ENCODE assay signal across 13 cellular contexts in genomic region chr16:27383511-27384243, GRCh38. TPM values are rescaled to one million over a fixed set of nuclear protein-coding genes. Genes with fewer than 3 reads are reported as not detected.
DNase-seq lines count a peak whose midpoint lies in the region; ATAC-seq, FAIRE-seq and TF ChIP-seq lines count a peak whose summit lies in the region.
"Had no signal": no experiment of that assay in that cellular context is flagged by ENCODE, and none has a peak within 500 bp of the region (broad histone marks: within the 10 kb centered on the region; RNA-seq: fewer than 3 reads in every experiment).

No MANE protein-coding gene starts in this region.

- no peak overlapping the region for H3K4me3 Mint-ChIP-seq in activated T-helper 1 cell treated with anti-CD3 and anti-CD28 coated beads, Interleukin-12 subunit alpha, Interleukin-12 subunit beta, Interleukin-2, Interleukin-4 antibody, amounts not matched to agents 30 ng/mL and 10 ng/mL and 1 ng/mL, durations not matched to agents 14 hours and 24 hours and 36 hours
- H3K4me3 Mint-ChIP-seq: activated CD8-positive, alpha-beta T cell treated with anti-CD3 and anti-CD28 coated beads, Interleukin-2, amount 10 ng/mL, durations not matched to agents 7 days and 5 days had no signal

- peak overlapping the region; percentile 51 for H3K27ac Mint-ChIP-seq in activated T-helper 1 cell treated with anti-CD3 and anti-CD28 coated beads, Interleukin-12 subunit alpha, Interleukin-12 subunit beta, Interleukin-2, Interleukin-4 antibody, amounts not matched to agents 30 ng/mL and 10 ng/mL and 1 ng/mL, durations not matched to agents 14 hours and 24 hours and 36 hours
- H3K27ac Mint-ChIP-seq: activated CD8-positive, alpha-beta T cell treated with anti-CD3 and anti-CD28 coated beads, Interleukin-2, amount 10 ng/mL, durations not matched to agents 7 days and 5 days had no signal

- peaks cover 8% of the 10 kb centered on the region for H3K36me3 Mint-ChIP-seq in activated T-helper 1 cell treated with anti-CD3 and anti-CD28 coated beads, Interleukin-12 subunit alpha, Interleukin-12 subunit beta, Interleukin-2, Interleukin-4 antibody, amounts not matched to agents 30 ng/mL and 10 ng/mL and 1 ng/mL, durations not matched to agents 14 hours and 24 hours and 36 hours (ENCODE audit: low read depth)

- no peak for TF ChIP-seq RAD21 in HepG2 (CRISPR knock-in tag; IDR thresholded peaks at IDR 0.05)

- peak; percentile 54 to 81 (median 64) for ATAC-seq in right lobe of liver
- ATAC-seq in HepG2: no peak
- ATAC-seq in lower lobe of right lung: peak; percentile 70 to 84
- peak; percentile 92 for ATAC-seq in upper lobe of right lung
- ATAC-seq in GM21367 (IDR thresholded peaks at IDR 0.05; ENCODE audit: unreplicated experiment): no peak
- ATAC-seq: activated CD8-positive, alpha-beta T cell treated with anti-CD3 and anti-CD28 coated beads, Interleukin-2, amount 10 ng/mL, durations not matched to agents 7 days and 5 days; GM12878 had no signal

- H3K27ac ChIP-seq in right lobe of liver: no peak overlapping the region
- no peak overlapping the region for H3K27ac ChIP-seq in HepG2 (ENCODE audit: extremely low read length, insufficient read depth, low read length)
- H3K27ac ChIP-seq in lower lobe of right lung: peak overlapping the region; percentile 49
- H3K27ac ChIP-seq in upper lobe of right lung: no peak overlapping the region

- no peak for FAIRE-seq in HepG2 (lab: Jason Lieb, UNC)
- FAIRE-seq: GM12878 had no signal

- DNase-seq in right lobe of liver (peak in 1 of 3 donors; percentile 49), HepG2 (ENCODE audit: low spot score) (no peak), lower lobe of right lung (peak; percentile 74), upper lobe of right lung (peak; percentile 81), DMS153 (lab: John Stamatoyannopoulos, UW) (no peak), SW480 (ENCODE audit: low spot score) (no peak)
- DNase-seq in activated T-helper 1 cell treated with anti-CD3 and anti-CD28 coated beads, Interleukin-12 subunit alpha, Interleukin-12 subunit beta, Interleukin-2, Interleukin-4 antibody, amounts not matched to agents 30 ng/mL and 10 ng/mL and 1 ng/mL, durations not matched to agents 14 hours and 24 hours and 36 hours (ENCODE audit: low spot score): no peak
- DNase-seq: activated CD8-positive, alpha-beta T cell treated with anti-CD3 and anti-CD28 coated beads, Interleukin-2, amount 10 ng/mL, durations not matched to agents 7 days and 5 days; DND-41; NCI-H2171 treated with DMSO at 0.1 percent for 48 hours; T-helper 1 cell had no signal

- POLR2A ChIA-PET in HepG2 (lab: Yijun Ruan, JAX): no interaction called here

- no peak overlapping the region for H3K4me3 ChIP-seq in right lobe of liver
- H3K4me3 ChIP-seq in HepG2 (replicated peaks in 1 of 3; ENCODE audit: insufficient read depth in 1 of 3, low read depth in 2 of 3, low read length in 3 of 3): no peak overlapping the region
- no peak overlapping the region for H3K4me3 ChIP-seq in lower lobe of right lung
- H3K4me3 ChIP-seq in upper lobe of right lung: no peak overlapping the region
- H3K4me3 ChIP-seq: GM12878 had no signal

- TF ChIP-seq EP300 in HepG2 (IDR thresholded peaks at IDR 0.05; ENCODE audit: low read depth in 2 of 2, low read length in 2 of 2): no peak
- TF ChIP-seq EP300 in HepG2 (CRISPR knock-in tag; IDR thresholded peaks at IDR 0.05; ENCODE audit: borderline replicate concordance): no peak

- peaks cover 71% of the 10 kb centered on the region for H3K4me1 Mint-ChIP-seq in activated T-helper 1 cell treated with anti-CD3 and anti-CD28 coated beads, Interleukin-12 subunit alpha, Interleukin-12 subunit beta, Interleukin-2, Interleukin-4 antibody, amounts not matched to agents 30 ng/mL and 10 ng/mL and 1 ng/mL, durations not matched to agents 14 hours and 24 hours and 36 hours (ENCODE audit: low read depth)

- BruUV-seq in HepG2 (replicated peaks; lab: Mats Ljungman, UMichigan): no TSS peak

- intact Hi-C loops in right lobe of liver (cut with DNase I) (no loop called here), HepG2 (cut with micrococcal nuclease; ENCODE audit: unreplicated experiment) (no loop called here), lower lobe of right lung (cut with DNase I) (no loop called here), upper lobe of right lung (cut with DNase I) (no loop called here)
- intact Hi-C loops in activated T-helper 1 cell treated with anti-CD3 and anti-CD28 coated beads, Interleukin-12 subunit alpha, Interleukin-12 subunit beta, Interleukin-2, Interleukin-4 antibody, amounts not matched to agents 30 ng/mL and 10 ng/mL and 1 ng/mL, durations not matched to agents 14 hours and 24 hours and 36 hours (cut with micrococcal nuclease): no loop called here

- TF ChIP-seq CTCF in right lobe of liver (IDR thresholded peaks at IDR 0.05): no peak
- TF ChIP-seq CTCF in HepG2 (CRISPR knock-in tag; IDR thresholded peaks at IDR 0.05): no peak
- no peak for TF ChIP-seq CTCF in lower lobe of right lung (IDR thresholded peaks at IDR 0.05)
- no peak for TF ChIP-seq CTCF in upper lobe of right lung (IDR thresholded peaks at IDR 0.05)

- no peak for TF ChIP-seq POLR2A in right lobe of liver (IDR thresholded peaks at IDR 0.05)
- no peak for TF ChIP-seq POLR2A in HepG2 (IDR thresholded peaks at IDR 0.05; ENCODE audit: insufficient read depth in 1 of 2, low read depth in 2 of 2, low read length in 2 of 2)

- peaks cover 33% of the 10 kb centered on the region for H3K9me3 Mint-ChIP-seq in activated T-helper 1 cell treated with anti-CD3 and anti-CD28 coated beads, Interleukin-12 subunit alpha, Interleukin-12 subunit beta, Interleukin-2, Interleukin-4 antibody, amounts not matched to agents 30 ng/mL and 10 ng/mL and 1 ng/mL, durations not matched to agents 14 hours and 24 hours and 36 hours

- CTCF ChIA-PET in HepG2 (lab: Yijun Ruan, JAX; ENCODE audit: low intra/inter-chr PET ratio, low total read pairs): no interaction called here

- H3K27me3 ChIP-seq in right lobe of liver (no peaks in the 10 kb centered on the region), HepG2 (ENCODE audit: control insufficient read depth in 1 of 2, insufficient read depth in 2 of 2, low read length in 2 of 2) (peaks cover 3 to 41% of the 10 kb centered on the region in 2 experiments; a peak in 3 of 5 replicates), lower lobe of right lung (ENCODE audit: low read depth) (no peaks in the 10 kb centered on the region), upper lobe of right lung (no peaks in the 10 kb centered on the region)

- in situ Hi-C loops in HepG2 (cut with HindIII; ENCODE audit: extremely low pct_ligation_motif_present, low pct_unique_long_range_greater_than_20kb): no loop called here

- H3K4me1 ChIP-seq in right lobe of liver (no peaks in the 10 kb centered on the region), HepG2 (ENCODE audit: insufficient read depth, low read length) (peaks cover 5% of the 10 kb centered on the region), lower lobe of right lung (no peaks in the 10 kb centered on the region), upper lobe of right lung (no peaks in the 10 kb centered on the region)

- H3K36me3 ChIP-seq in right lobe of liver (no peaks in the 10 kb centered on the region), HepG2 (replicated peaks in 1 of 2; ENCODE audit: control insufficient read depth in 1 of 2, insufficient read depth in 2 of 2, low read length in 2 of 2) (no peaks in the 10 kb centered on the region), lower lobe of right lung (no peaks in the 10 kb centered on the region), upper lobe of right lung (no peaks in the 10 kb centered on the region)

- H2AFZ ChIP-seq in HepG2 (ENCODE audit: low read length): no peak overlapping the region

- H4K20me1 ChIP-seq in HepG2 (ENCODE audit: insufficient read depth, low read length): no peaks in the 10 kb centered on the region

- no peaks in the 10 kb centered on the region for H3K27me3 Mint-ChIP-seq in activated T-helper 1 cell treated with anti-CD3 and anti-CD28 coated beads, Interleukin-12 subunit alpha, Interleukin-12 subunit beta, Interleukin-2, Interleukin-4 antibody, amounts not matched to agents 30 ng/mL and 10 ng/mL and 1 ng/mL, durations not matched to agents 14 hours and 24 hours and 36 hours (ENCODE audit: insufficient read depth)

- H3K79me2 ChIP-seq in HepG2 (ENCODE audit: insufficient read depth, low read length): no peaks in the 10 kb centered on the region

- H3K9me3 ChIP-seq in right lobe of liver (no peaks in the 10 kb centered on the region), HepG2 (ENCODE audit: low read length) (no peaks in the 10 kb centered on the region), lower lobe of right lung (no peaks in the 10 kb centered on the region), upper lobe of right lung (no peaks in the 10 kb centered on the region)

- WGBS in right lobe of liver (ENCODE audit: insufficient coverage, low coverage, low lambda C conversion rate, missing lambda C conversion rate): 53% methylated on average over 6 of the region's 15 CpGs
- 24% methylated on average over 14 of the region's 15 CpGs for WGBS in HepG2 (ENCODE audit: low lambda C conversion rate)

- H3K9ac ChIP-seq in HepG2 (ENCODE audit: insufficient read depth, low read depth, low read length): no peak overlapping the region

- H3K4me2 ChIP-seq in HepG2 (ENCODE audit: low read depth, low read length): no peak overlapping the region

RNA-seq across cellular contexts. Expression of gene IL21R, which starts 18.3 kb away (rescaled TPM):
- total RNA-seq in right lobe of liver (1 to 10 TPM in 1 of 6 experiments, under 1 TPM in 5; 0.09 to 1.3 (median 0.31) TPM), HepG2 (2016; rRNA removed; fragmentation: Illumina TruSeq; extraction: Trizol) (0.17 and 0.64 TPM in 2 replicates), lower lobe of right lung (6.0 TPM), upper lobe of right lung (3.9 TPM)
- total RNA-seq in HepG2 (2016; cell fraction: cytosol; rRNA removed; fragmentation: Illumina TruSeq; extraction: Trizol; ENCODE audit: low read depth): not detected in 2 replicates
- total RNA-seq in HepG2 (2016; cell fraction: insoluble cytoplasmic fraction; rRNA removed; fragmentation: Illumina TruSeq; extraction: Trizol): 0.22 and 0.43 TPM in 2 replicates
- total RNA-seq in HepG2 (2016; cell fraction: membrane; rRNA removed; fragmentation: Illumina TruSeq; extraction: Trizol): 0.22 and 0.45 TPM in 2 replicates
- 0.28 and 0.40 TPM in 2 replicates for total RNA-seq in HepG2 (2016; cell fraction: nucleus; rRNA removed; fragmentation: Illumina TruSeq; extraction: Trizol)
- 0.49 and 1.6 TPM in 2 replicates for polyA plus RNA-seq in HepG2 (2011; rRNA removed)
- polyA plus RNA-seq in HepG2 (2011; cell fraction: cytosol; rRNA removed): 0.62 and 1.4 TPM in 2 replicates
- polyA plus RNA-seq in HepG2 (2011; cell fraction: nucleus; rRNA removed): 0.34 and 1.6 TPM in 2 replicates
- polyA plus RNA-seq in HepG2 (2012): 1.1 and 2.8 TPM in 2 replicates
- 0.07 and 0.09 TPM in 2 replicates for polyA plus RNA-seq in HepG2 (2016; cell fraction: cytosol; fragmentation: Illumina TruSeq; extraction: Trizol; ENCODE audit: low read depth)
- 0.14 and 0.21 TPM in 2 replicates for polyA plus RNA-seq in HepG2 (2016; cell fraction: insoluble cytoplasmic fraction; fragmentation: Illumina TruSeq; extraction: Trizol; ENCODE audit: low read depth)
- 0.06 and 0.12 TPM in 2 replicates for polyA plus RNA-seq in HepG2 (2016; cell fraction: membrane; fragmentation: Illumina TruSeq; extraction: Trizol; ENCODE audit: low read depth)
- polyA plus RNA-seq in HepG2 (2016; cell fraction: nucleus; fragmentation: Illumina TruSeq; extraction: Trizol; ENCODE audit: insufficient read depth, low read depth): 0.35 and 0.56 TPM in 2 replicates
- 0.56 and 3.1 TPM in 2 replicates for polyA minus RNA-seq in HepG2 (2011; rRNA and poly(A)+ RNA removed; ENCODE audit: low replicate concordance)
- polyA minus RNA-seq in HepG2 (2011; cell fraction: cytosol; rRNA and poly(A)+ RNA removed): 0.88 and 1.1 TPM in 2 replicates
- polyA minus RNA-seq in HepG2 (2011; cell fraction: nucleus; rRNA and poly(A)+ RNA removed): 0.26 and 0.87 TPM in 2 replicates
- 101 and 104 TPM in 2 replicates for total RNA-seq in activated T-helper 1 cell treated with anti-CD3 and anti-CD28 coated beads, Interleukin-12 subunit alpha, Interleukin-12 subunit beta, Interleukin-2, Interleukin-4 antibody, amounts not matched to agents 30 ng/mL and 10 ng/mL and 1 ng/mL, durations not matched to agents 14 hours and 24 hours and 36 hours

Comparison
In these comparisons a context has a peak if more than half of its experiments do, and no peak if none do; other contexts are left out.
1. ATAC-seq: peak in right lobe of liver (4 of 4), lower lobe of right lung (2 of 2) and upper lobe of right lung (single experiment); none in HepG2 (single experiment) and GM21367 (single experiment).
2. DNase-seq: peak in lower lobe of right lung (single experiment) and upper lobe of right lung (single experiment); none in HepG2 (single experiment), activated T-helper 1 cell treated with anti-CD3 and anti-CD28 coated beads, Interleukin-12 subunit alpha, Interleukin-12 subunit beta, Interleukin-2, Interleukin-4 antibody, amounts not matched to agents 30 ng/mL and 10 ng/mL and 1 ng/mL, durations not matched to agents 14 hours and 24 hours and 36 hours (single experiment), DMS153 (single experiment) and SW480 (single experiment).
3. RNA of gene IL21R, which starts 18.3 kb away (total RNA-seq): 101 to 104 TPM in activated T-helper 1 cell treated with anti-CD3 and anti-CD28 coated beads, Interleukin-12 subunit alpha, Interleukin-12 subunit beta, Interleukin-2, Interleukin-4 antibody, amounts not matched to agents 30 ng/mL and 10 ng/mL and 1 ng/mL, durations not matched to agents 14 hours and 24 hours and 36 hours; 6.0 TPM in lower lobe of right lung (single experiment), 3.9 TPM in upper lobe of right lung (single experiment), 0.17 to 0.64 TPM in HepG2 and 0.09 to 1.3 TPM in right lobe of liver; every median in the first group is over 10 times any median in the second.